In the genomic region with DNA sequence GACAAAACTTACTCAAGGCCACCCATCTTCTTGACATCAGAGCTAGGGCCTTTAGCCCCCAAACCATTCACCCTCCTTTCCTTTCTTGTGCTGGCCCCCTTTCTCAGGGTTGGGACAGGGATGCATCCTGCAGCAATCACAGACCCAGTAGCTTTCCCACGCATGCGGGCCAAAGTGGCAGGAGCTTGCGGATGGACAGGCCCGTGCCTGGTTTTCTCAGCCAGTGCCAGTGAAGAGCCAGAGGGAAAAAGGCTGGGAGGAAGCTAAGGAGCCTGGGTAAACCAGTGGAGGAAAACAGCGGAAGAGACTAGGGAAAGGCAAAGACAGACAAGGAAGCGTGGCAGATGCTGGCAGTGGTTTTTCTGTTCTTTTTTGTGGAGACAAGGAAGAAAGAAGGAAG, we compare ENCODE assay signal across 31 cellular contexts. TPM values are rescaled to one million over a fixed set of nuclear protein-coding genes. Genes with fewer than 3 reads are reported as not detected.
A peak's percentile ranks its signal among the peaks of the same experiment; 100 is the strongest.
DNase-seq lines count a peak whose midpoint lies in the region; ATAC-seq, FAIRE-seq and TF ChIP-seq lines count a peak whose summit lies in the region.
"Had no signal": no experiment of that assay in that cellular context is flagged by ENCODE, and none has a peak within 500 bp of the region (broad histone marks: within the 10 kb centered on the region; RNA-seq: fewer than 3 reads in every experiment).

No MANE protein-coding gene starts in this region.

- H3K4me1 ChIP-seq in liver (ENCODE audit: control insufficient read depth in 4 of 4, insufficient read depth in 4 of 4, low read length in 3 of 4): peaks cover 8 to 26% (median 18%) of the 10 kb centered on the region in 4 donors
- no peaks in the 10 kb centered on the region for H3K4me1 ChIP-seq in HepG2 (ENCODE audit: insufficient read depth, low read length)
- H3K4me1 ChIP-seq in pancreas: peaks cover 18 to 32% (median 22%) of the 10 kb centered on the region in 3 donors
- H3K4me1 ChIP-seq: uterus had no signal

- TF ChIP-seq EP300 in HepG2 (IDR thresholded peaks at IDR 0.05; ENCODE audit: low read depth in 2 of 2, low read length in 2 of 2) (no peak), HepG2 (CRISPR knock-in tag; IDR thresholded peaks at IDR 0.05; ENCODE audit: borderline replicate concordance) (no peak)

- no peak overlapping the region for H3K4me2 ChIP-seq in HepG2 (ENCODE audit: low read depth, low read length)

- 94% methylated on average over 6 of the region's 6 CpGs for WGBS in liver
- WGBS in HepG2 (ENCODE audit: low lambda C conversion rate): 67% methylated on average over 6 of the region's 6 CpGs
- WGBS in pancreas, 2 donors: 90 to 95% methylated on average over 6 of the region's 6 CpGs

- no peaks in the 10 kb centered on the region for H3K27me3 ChIP-seq in liver (ENCODE audit: control insufficient read depth in 4 of 4, insufficient read depth in 4 of 4, low read length in 3 of 4)
- 0 out of 5 replicates have a peak, but pooled peaks cover 0 to 1% of the 10 kb centered on the region in 2 experiments for H3K27me3 ChIP-seq in HepG2 (ENCODE audit: control insufficient read depth in 1 of 2, insufficient read depth in 2 of 2, low read length in 2 of 2)
- no peaks in the 10 kb centered on the region for H3K27me3 ChIP-seq in pancreas
- H3K27me3 ChIP-seq: uterus had no signal

- POLR2A ChIA-PET in HepG2 (lab: Yijun Ruan, JAX): no interaction called here

- CTCF ChIA-PET in HepG2 (lab: Yijun Ruan, JAX; ENCODE audit: low intra/inter-chr PET ratio, low total read pairs): no interaction called here

- no peaks in the 10 kb centered on the region for H4K20me1 ChIP-seq in HepG2 (ENCODE audit: insufficient read depth, low read length)

- no peaks in the 10 kb centered on the region for H3K36me3 ChIP-seq in liver (ENCODE audit: control insufficient read depth in 4 of 4, insufficient read depth in 3 of 4, low read depth in 1 of 4, low read length in 3 of 4)
- no peaks in the 10 kb centered on the region for H3K36me3 ChIP-seq in HepG2 (replicated peaks in 1 of 2; ENCODE audit: control insufficient read depth in 1 of 2, insufficient read depth in 2 of 2, low read length in 2 of 2)
- no peaks in the 10 kb centered on the region for H3K36me3 ChIP-seq in pancreas
- H3K36me3 ChIP-seq: uterus had no signal

- H3K9ac ChIP-seq in liver (ENCODE audit: low read depth in 1 of 2, low read length in 2 of 2) (no peak overlapping the region), HepG2 (ENCODE audit: insufficient read depth, low read depth, low read length) (no peak overlapping the region)

- TF ChIP-seq CTCF in liver (IDR thresholded peaks at IDR 0.05; ENCODE audit: low read depth, low read length, missing input control) (no peak), HepG2 (CRISPR knock-in tag; IDR thresholded peaks at IDR 0.05) (no peak), epithelial cell of esophagus (IDR thresholded peaks at IDR 0.05; ENCODE audit: insufficient read depth, low read depth, low read length, missing control alignments) (no peak), pancreas (IDR thresholded peaks at IDR 0.05) (no peak)

- DNase-seq in HepG2 (ENCODE audit: low spot score) (no peak), epithelial cell of esophagus (ENCODE audit: low read depth) (peak; percentile 10), pancreas (no peak), NCI-H2029 (lab: John Stamatoyannopoulos, UW) (no peak), EL (no peak), NOMO-1 treated with dmso at 0.1 percent for 144 hours (lab: John Stamatoyannopoulos, UW; ENCODE audit: unreplicated experiment) (no peak)
- DNase-seq: 8988T; activated CD8-positive, alpha-beta T cell treated with anti-CD3 and anti-CD28 coated beads, Interleukin-2, amount 10 ng/mL, durations not matched to agents 7 days and 5 days; activated effector memory CD4-positive, alpha-beta T cell treated with Interleukin-2 at 50 U/mL for 16 hours; activated naive CD8-positive, alpha-beta T cell treated with anti-CD3 and anti-CD28 coated beads for 36 hours; CD8-positive, alpha-beta T cell; DMS 273 treated with DMSO at 0.1 percent for 48 hours; hippocampal formation; NCI-H1048; NCI-H1694 treated with DMSO at 0.1 percent for 48 hours; NCI-H2227 treated with DMSO at 0.1 percent for 48 hours; NCI-H69; T-cell; uterus had no signal

- peak overlapping the region; percentile 61 to 72 for H3K27ac ChIP-seq in liver (ENCODE audit: low read depth in 1 of 2, low read length in 2 of 2)
- H3K27ac ChIP-seq in HepG2 (ENCODE audit: extremely low read length, insufficient read depth, low read length): no peak overlapping the region
- peak overlapping the region in 3 of 4 donors; percentile 31 to 72 (median 60) for H3K27ac ChIP-seq in pancreas
- H3K27ac ChIP-seq: uterus had no signal

- TF ChIP-seq RAD21 in liver (IDR thresholded peaks at IDR 0.05) (no peak), HepG2 (CRISPR knock-in tag; IDR thresholded peaks at IDR 0.05) (no peak)

- no peaks in the 10 kb centered on the region for H3K9me3 ChIP-seq in liver (ENCODE audit: control insufficient read depth in 4 of 4, low read length in 3 of 4)
- H3K9me3 ChIP-seq in HepG2 (ENCODE audit: low read length): no peaks in the 10 kb centered on the region
- no peaks in the 10 kb centered on the region for H3K9me3 ChIP-seq in pancreas
- H3K9me3 ChIP-seq: uterus had no signal

- no peaks in the 10 kb centered on the region for H3K79me2 ChIP-seq in HepG2 (ENCODE audit: insufficient read depth, low read length)

- intact Hi-C loops in HepG2 (cut with micrococcal nuclease; ENCODE audit: unreplicated experiment): no loop called here
- intact Hi-C loops in pancreas (cut with DNase I): no loop called here

- BruUV-seq in HepG2 (replicated peaks; lab: Mats Ljungman, UMichigan): no TSS peak

- no peak overlapping the region for H2AFZ ChIP-seq in HepG2 (ENCODE audit: low read length)

- FAIRE-seq in HepG2 (lab: Jason Lieb, UNC) (no peak), pancreas (lab: Jason Lieb, UNC) (no peak)
- FAIRE-seq: endometrium, H54, TTC549 had no signal

- H3K4me3 ChIP-seq in liver (ENCODE audit: low read depth in 1 of 3, low read length in 3 of 3): no peak overlapping the region
- no peak overlapping the region for H3K4me3 ChIP-seq in HepG2 (replicated peaks in 1 of 3; ENCODE audit: insufficient read depth in 1 of 3, low read depth in 2 of 3, low read length in 3 of 3)
- no peak overlapping the region for H3K4me3 ChIP-seq in epithelial cell of esophagus (ENCODE audit: low read length)
- H3K4me3 ChIP-seq in pancreas: no peak overlapping the region
- H3K4me3 ChIP-seq: uterus had no signal

- in situ Hi-C loops in HepG2 (cut with HindIII; ENCODE audit: extremely low pct_ligation_motif_present, low pct_unique_long_range_greater_than_20kb): no loop called here

- no peak for TF ChIP-seq POLR2A in HepG2 (IDR thresholded peaks at IDR 0.05; ENCODE audit: insufficient read depth in 1 of 2, low read depth in 2 of 2, low read length in 2 of 2)

- no peak for ATAC-seq in HepG2
- ATAC-seq in pancreas: no peak
- no peak for ATAC-seq in GM21786 (IDR thresholded peaks at IDR 0.05; ENCODE audit: unreplicated experiment)
- ATAC-seq: activated CD8-positive, alpha-beta T cell treated with anti-CD3 and anti-CD28 coated beads, Interleukin-2, amount 10 ng/mL, durations not matched to agents 7 days and 5 days; CD8-positive, alpha-beta T cell; T-cell had no signal

RNA-seq across cellular contexts. Expression of a gene that starts 5.1 kb away (rescaled TPM):
- total RNA-seq in liver (10 to 100 TPM in 1 of 2 donors, 1 to 10 TPM in 1; 3.3 to 19.1 TPM), HepG2 (2016; rRNA removed; fragmentation: Illumina TruSeq; extraction: Trizol) (not detected in 2 replicates), pancreas (10 to 100 TPM in 5 of 6 donors, 1 to 10 TPM in 1; 7.1 to 25.8 (median 12.8) TPM)
- polyA plus RNA-seq in liver (10 to 100 TPM in 1 of 2 donors, 1 to 10 TPM in 1; 9.9 to 45.2 TPM), HepG2 (2011; rRNA removed) (not detected in 2 replicates), pancreas (10 to 100 TPM; 10.4 to 12.9 TPM)
- total RNA-seq in HepG2 (2016; cell fraction: cytosol; rRNA removed; fragmentation: Illumina TruSeq; extraction: Trizol; ENCODE audit: low read depth): not detected in 2 replicates
- not detected in 2 replicates for total RNA-seq in HepG2 (2016; cell fraction: insoluble cytoplasmic fraction; rRNA removed; fragmentation: Illumina TruSeq; extraction: Trizol)
- not detected in 2 replicates for total RNA-seq in HepG2 (2016; cell fraction: membrane; rRNA removed; fragmentation: Illumina TruSeq; extraction: Trizol)
- not detected in 2 replicates for total RNA-seq in HepG2 (2016; cell fraction: nucleus; rRNA removed; fragmentation: Illumina TruSeq; extraction: Trizol)
- not detected in 2 replicates for polyA plus RNA-seq in HepG2 (2011; cell fraction: cytosol; rRNA removed)
- 0.23 TPM in 1 of 2 replicates, not detected in the other for polyA plus RNA-seq in HepG2 (2011; cell fraction: nucleus; rRNA removed)
- polyA plus RNA-seq in HepG2 (2012): not detected in 2 replicates
- not detected in 2 replicates for polyA plus RNA-seq in HepG2 (2016; cell fraction: cytosol; fragmentation: Illumina TruSeq; extraction: Trizol; ENCODE audit: low read depth)
- polyA plus RNA-seq in HepG2 (2016; cell fraction: insoluble cytoplasmic fraction; fragmentation: Illumina TruSeq; extraction: Trizol; ENCODE audit: low read depth): not detected in 2 replicates
- not detected in 2 replicates for polyA plus RNA-seq in HepG2 (2016; cell fraction: membrane; fragmentation: Illumina TruSeq; extraction: Trizol; ENCODE audit: low read depth)
- polyA plus RNA-seq in HepG2 (2016; cell fraction: nucleus; fragmentation: Illumina TruSeq; extraction: Trizol; ENCODE audit: insufficient read depth, low read depth): not detected in 2 replicates
- not detected in 2 replicates for polyA minus RNA-seq in HepG2 (2011; rRNA and poly(A)+ RNA removed; ENCODE audit: low replicate concordance)
- not detected in 2 replicates for polyA minus RNA-seq in HepG2 (2011; cell fraction: cytosol; rRNA and poly(A)+ RNA removed)
- not detected in 2 replicates for polyA minus RNA-seq in HepG2 (2011; cell fraction: nucleus; rRNA and poly(A)+ RNA removed)
- total RNA-seq: activated CD8-positive, alpha-beta T cell treated with anti-CD3 and anti-CD28 coated beads, Interleukin-2, amount 10 ng/mL, durations not matched to agents 7 days and 5 days; dermis microvascular lymphatic vessel endothelial cell; osteocyte; RPMI7951; SK-MEL-5 had no signal

RNA-seq across cellular contexts. Expression of a gene that starts 27.8 kb away (rescaled TPM):
- total RNA-seq in liver (under 1 TPM in 1 of 2 donors, not detected in 1; 0.70 TPM), HepG2 (2016; rRNA removed; fragmentation: Illumina TruSeq; extraction: Trizol) (not detected in 2 replicates), pancreas (not detected)
- polyA plus RNA-seq in liver (not detected), HepG2 (2011; rRNA removed) (not detected in 2 replicates), pancreas (under 1 TPM in 1 of 2 donors, not detected in 1; 0.12 TPM)
- not detected in 2 replicates for total RNA-seq in HepG2 (2016; cell fraction: cytosol; rRNA removed; fragmentation: Illumina TruSeq; extraction: Trizol; ENCODE audit: low read depth)
- not detected in 2 replicates for total RNA-seq in HepG2 (2016; cell fraction: insoluble cytoplasmic fraction; rRNA removed; fragmentation: Illumina TruSeq; extraction: Trizol)
- not detected in 2 replicates for total RNA-seq in HepG2 (2016; cell fraction: membrane; rRNA removed; fragmentation: Illumina TruSeq; extraction: Trizol)
- not detected in 2 replicates for total RNA-seq in HepG2 (2016; cell fraction: nucleus; rRNA removed; fragmentation: Illumina TruSeq; extraction: Trizol)
- not detected in 2 replicates for polyA plus RNA-seq in HepG2 (2011; cell fraction: cytosol; rRNA removed)
- polyA plus RNA-seq in HepG2 (2011; cell fraction: nucleus; rRNA removed): not detected in 2 replicates
- polyA plus RNA-seq in HepG2 (2012): not detected in 2 replicates
- polyA plus RNA-seq in HepG2 (2016; cell fraction: cytosol; fragmentation: Illumina TruSeq; extraction: Trizol; ENCODE audit: low read depth): not detected in 2 replicates
- polyA plus RNA-seq in HepG2 (2016; cell fraction: insoluble cytoplasmic fraction; fragmentation: Illumina TruSeq; extraction: Trizol; ENCODE audit: low read depth): not detected in 2 replicates
- polyA plus RNA-seq in HepG2 (2016; cell fraction: membrane; fragmentation: Illumina TruSeq; extraction: Trizol; ENCODE audit: low read depth): not detected in 2 replicates
- not detected in 2 replicates for polyA plus RNA-seq in HepG2 (2016; cell fraction: nucleus; fragmentation: Illumina TruSeq; extraction: Trizol; ENCODE audit: insufficient read depth, low read depth)
- polyA minus RNA-seq in HepG2 (2011; rRNA and poly(A)+ RNA removed; ENCODE audit: low replicate concordance): not detected in 2 replicates
- polyA minus RNA-seq in HepG2 (2011; cell fraction: cytosol; rRNA and poly(A)+ RNA removed): not detected in 2 replicates
- polyA minus RNA-seq in HepG2 (2011; cell fraction: nucleus; rRNA and poly(A)+ RNA removed): not detected in 2 replicates
- total RNA-seq: activated CD8-positive, alpha-beta T cell treated with anti-CD3 and anti-CD28 coated beads, Interleukin-2, amount 10 ng/mL, durations not matched to agents 7 days and 5 days; activated naive CD8-positive, alpha-beta T cell treated with anti-CD3 and anti-CD28 coated beads for 36 hours; aorta; CD8-positive, alpha-beta T cell; dermis microvascular lymphatic vessel endothelial cell; left lobe of liver; natural killer cell treated with Interleukin-12 subunit alpha and Interleukin-12 subunit beta and Interleukin-15 and Interleukin-18, amount 100 ng/mL, for 72 hours; osteocyte; RPMI7951; SK-MEL-5 had no signal
- polyA plus RNA-seq: aorta had no signal
